ENCODE assay signal across 31 cellular contexts in genomic region chr7:25739096-25739495, GRCh38.
"Had no signal": no experiment of that assay in that cellular context is flagged by ENCODE, and none has a peak within 500 bp of the region (broad histone marks: within the 10 kb centered on the region; RNA-seq: fewer than 3 reads in every experiment).

No MANE protein-coding gene starts in this region.

- H3K27me3 ChIP-seq: ascending aorta, cardiac muscle cell, SJSA1 had no signal

- H3K27ac Mint-ChIP-seq: activated CD4-positive, alpha-beta T cell treated with anti-CD3 and anti-CD28 coated beads, Interleukin-2, amount 10 ng/mL, durations not matched to agents 24 days and 14 days; activated CD8-positive, alpha-beta T cell treated with anti-CD3 and anti-CD28 coated beads, Interleukin-2, amount 10 ng/mL, durations not matched to agents 7 days and 5 days; activated naive CD4-positive, alpha-beta T cell treated with anti-CD3 and anti-CD28 coated beads, Interleukin-2, amount 50 U/mL, for 24 hours; activated naive CD8-positive, alpha-beta T cell treated with anti-CD3 and anti-CD28 coated beads, Interleukin-2, amount 10 ng/mL, durations not matched to agents 7 days and 5 days; activated T-cell treated with anti-CD3 and anti-CD28 coated beads, Interleukin-2, amount 50 U/mL, for 24 hours; activated T-helper 2 cell treated with anti-CD3 and anti-CD28 coated beads, Interferon-gamma antibody, Interleukin-2, Interleukin-4, amounts not matched to agents 10 μg/mL and 5 μg/mL and 100 μg/mL, durations not matched to agents 14 hours and 24 hours and 36 hours; T-helper 1 cell treated with Interleukin-12 subunit alpha and Interleukin-12 subunit beta and Interleukin-4 antibody, amounts not matched to agents 30 μg/mL and 1 μg/mL, for 36 hours; T-helper 2 cell treated with Interferon-gamma antibody and Interleukin-4, amounts not matched to agents 5 μg/mL and 100 μg/mL, for 36 hours had no signal

- H3K4me3 ChIP-seq: ascending aorta, cardiac muscle cell, MG63, SJSA1 had no signal

- H3K9me3 ChIP-seq: ascending aorta, MG63, SJSA1, SK-N-SH had no signal

- H3K9me3 Mint-ChIP-seq: activated CD4-positive, alpha-beta T cell treated with anti-CD3 and anti-CD28 coated beads, Interleukin-2, amount 10 ng/mL, durations not matched to agents 24 days and 14 days; activated naive CD4-positive, alpha-beta T cell treated with anti-CD3 and anti-CD28 coated beads, Interleukin-2, amount 50 U/mL, for 24 hours; activated naive CD8-positive, alpha-beta T cell treated with anti-CD3 and anti-CD28 coated beads, Interleukin-2, amount 10 ng/mL, durations not matched to agents 7 days and 5 days; activated T-cell treated with anti-CD3 and anti-CD28 coated beads, Interleukin-2, amount 50 U/mL, for 24 hours; activated T-helper 2 cell treated with anti-CD3 and anti-CD28 coated beads, Interferon-gamma antibody, Interleukin-2, Interleukin-4, amounts not matched to agents 10 μg/mL and 5 μg/mL and 100 μg/mL, durations not matched to agents 14 hours and 24 hours and 36 hours; central memory CD8-positive, alpha-beta T cell; T-helper 1 cell treated with Interleukin-12 subunit alpha and Interleukin-12 subunit beta and Interleukin-4 antibody, amounts not matched to agents 30 μg/mL and 1 μg/mL, for 36 hours; T-helper 2 cell treated with Interferon-gamma antibody and Interleukin-4, amounts not matched to agents 5 μg/mL and 100 μg/mL, for 36 hours had no signal

- H3K4me1 Mint-ChIP-seq: activated CD4-positive, alpha-beta T cell treated with anti-CD3 and anti-CD28 coated beads, Interleukin-2, amount 10 ng/mL, durations not matched to agents 24 days and 14 days; activated naive CD4-positive, alpha-beta T cell treated with anti-CD3 and anti-CD28 coated beads, Interleukin-2, amount 50 U/mL, for 24 hours; activated naive CD8-positive, alpha-beta T cell treated with anti-CD3 and anti-CD28 coated beads, Interleukin-2, amount 10 ng/mL, durations not matched to agents 7 days and 5 days; central memory CD8-positive, alpha-beta T cell had no signal

- H3K4me1 ChIP-seq: ascending aorta, SJSA1 had no signal

- H3K27ac ChIP-seq: ascending aorta, cardiac muscle cell, SJSA1 had no signal

- H3K4me3 Mint-ChIP-seq: activated CD4-positive, alpha-beta T cell treated with anti-CD3 and anti-CD28 coated beads, Interleukin-2, amount 10 ng/mL, durations not matched to agents 24 days and 14 days; activated CD8-positive, alpha-beta T cell treated with anti-CD3 and anti-CD28 coated beads, Interleukin-2, amount 10 ng/mL, durations not matched to agents 7 days and 5 days; activated naive CD4-positive, alpha-beta T cell treated with anti-CD3 and anti-CD28 coated beads, Interleukin-2, amount 50 U/mL, for 24 hours; activated naive CD8-positive, alpha-beta T cell treated with anti-CD3 and anti-CD28 coated beads, Interleukin-2, amount 10 ng/mL, durations not matched to agents 7 days and 5 days; activated T-cell treated with anti-CD3 and anti-CD28 coated beads, Interleukin-2, amount 50 U/mL, for 24 hours; central memory CD8-positive, alpha-beta T cell; T-helper 1 cell treated with Interleukin-12 subunit alpha and Interleukin-12 subunit beta and Interleukin-4 antibody, amounts not matched to agents 30 μg/mL and 1 μg/mL, for 36 hours; T-helper 2 cell treated with Interferon-gamma antibody and Interleukin-4, amounts not matched to agents 5 μg/mL and 100 μg/mL, for 36 hours had no signal

- H3K36me3 ChIP-seq: ascending aorta, cardiac muscle cell, MG63, SJSA1 had no signal

- DNase-seq: activated CD4-positive, alpha-beta T cell treated with anti-CD3 and anti-CD28 coated beads, Interleukin-2, amount 10 ng/mL, durations not matched to agents 24 days and 14 days; activated CD4-positive, alpha-beta T cell treated with anti-CD3 and anti-CD28 coated beads, Interleukin-2, amount 50 U/mL, for 4 hours; activated CD8-positive, alpha-beta T cell treated with anti-CD3 and anti-CD28 coated beads, Interleukin-2, amount 10 ng/mL, durations not matched to agents 7 days and 5 days; activated gamma-delta T cell; activated naive CD4-positive, alpha-beta T cell treated with Interleukin-2 at 50 U/mL for 16 hours; activated naive CD8-positive, alpha-beta T cell treated with anti-CD3 and anti-CD28 coated beads, Interleukin-2, amount 10 ng/mL, durations not matched to agents 7 days and 5 days; activated T-cell treated with anti-CD3 and anti-CD28 coated beads, Interleukin-2, amount 50 U/mL, for 24 hours; amygdala; Kasumi-1; KG1; MG63; NCI-H1048; NCI-H1436; NCI-H1694; NCI-H1930; NCI-H2171 treated with DMSO at 0.1 percent for 48 hours; NCI-H2227 treated with DMSO at 0.1 percent for 48 hours; NCI-H446; NCI-H510A treated with DMSO at 0.1 percent for 48 hours; NCI-H526 treated with DMSO at 0.1 percent for 48 hours; NCI-H774; SHP77; SK-N-SH had no signal

- H3K36me3 Mint-ChIP-seq: activated naive CD4-positive, alpha-beta T cell treated with anti-CD3 and anti-CD28 coated beads, Interleukin-2, amount 50 U/mL, for 24 hours; activated naive CD8-positive, alpha-beta T cell treated with anti-CD3 and anti-CD28 coated beads, Interleukin-2, amount 10 ng/mL, durations not matched to agents 7 days and 5 days had no signal
